Comparison of ENCODE assay signal across 35 cellular contexts in genomic region chr7:23214938-23215337, GRCh38.
"Had no signal": no experiment of that assay in that cellular context is flagged by ENCODE, and none has a peak within 500 bp of the region (broad histone marks: within the 10 kb centered on the region; RNA-seq: fewer than 3 reads in every experiment).

No MANE protein-coding gene starts in this region.

- H3K9me3 Mint-ChIP-seq: activated B cell treated with CpG ODN at 0.5 μM for 24 hours; activated CD4-positive, alpha-beta memory T cell treated with anti-CD3 and anti-CD28 coated beads for 36 hours; activated CD4-positive, alpha-beta T cell treated with anti-CD3 and anti-CD28 coated beads, Interleukin-2, amount 10 ng/mL, durations not matched to agents 24 days and 14 days; activated CD8-positive, alpha-beta T cell treated with anti-CD3 and anti-CD28 coated beads for 36 hours; activated naive CD4-positive, alpha-beta T cell treated with anti-CD3 and anti-CD28 coated beads for 36 hours; activated naive CD4-positive, alpha-beta T cell treated with anti-CD3 and anti-CD28 coated beads, Interleukin-2, amount 50 U/mL, for 72 hours; activated naive CD8-positive, alpha-beta T cell treated with anti-CD3 and anti-CD28 coated beads for 36 hours; activated T-cell treated with anti-CD3 and anti-CD28 coated beads, Interleukin-2, amount 50 U/mL, for 4 hours; activated T-cell treated with anti-CD3 and anti-CD28 coated beads, Interleukin-2, amount 50 U/mL, for 72 hours; activated T-helper 1 cell treated with anti-CD3 and anti-CD28 coated beads, Interleukin-12 subunit alpha, Interleukin-12 subunit beta, Interleukin-2, Interleukin-4 antibody, amounts not matched to agents 30 ng/mL and 10 ng/mL and 1 ng/mL, durations not matched to agents 14 hours and 24 hours and 36 hours; activated T-helper 17 cell treated with anti-CD3 and anti-CD28 coated beads, Interleukin-2, amount 50 U/mL, for 72 hours; T-helper 1 cell treated with Interleukin-12 subunit alpha and Interleukin-12 subunit beta and Interleukin-4 antibody, amounts not matched to agents 30 μg/mL and 1 μg/mL, for 36 hours; T-helper 2 cell treated with Interferon-gamma antibody and Interleukin-4, amounts not matched to agents 5 μg/mL and 100 μg/mL, for 36 hours had no signal

- H3K4me1 Mint-ChIP-seq: activated B cell treated with CpG ODN at 0.5 μM for 24 hours; activated CD4-positive, alpha-beta T cell treated with anti-CD3 and anti-CD28 coated beads, Interleukin-2, amount 10 ng/mL, durations not matched to agents 24 days and 14 days; activated naive CD8-positive, alpha-beta T cell treated with anti-CD3 and anti-CD28 coated beads for 36 hours; activated T-helper 17 cell treated with anti-CD3 and anti-CD28 coated beads, Interleukin-2, amount 50 U/mL, for 72 hours had no signal

- H3K27me3 ChIP-seq: adrenal gland, body of pancreas, brain microvascular endothelial cell, breast epithelium had no signal

- H3K27ac ChIP-seq: body of pancreas, brain microvascular endothelial cell, breast epithelium, VCaP had no signal

- H3K4me1 ChIP-seq: adrenal gland, breast epithelium had no signal

- H3K27ac Mint-ChIP-seq: activated B cell treated with CpG ODN at 0.5 μM for 24 hours; activated CD4-positive, alpha-beta memory T cell treated with anti-CD3 and anti-CD28 coated beads for 36 hours; activated CD4-positive, alpha-beta T cell treated with anti-CD3 and anti-CD28 coated beads, Interleukin-2, amount 10 ng/mL, durations not matched to agents 24 days and 14 days; activated CD8-positive, alpha-beta T cell treated with anti-CD3 and anti-CD28 coated beads for 36 hours; activated naive CD4-positive, alpha-beta T cell treated with anti-CD3 and anti-CD28 coated beads for 36 hours; activated naive CD4-positive, alpha-beta T cell treated with anti-CD3 and anti-CD28 coated beads, Interleukin-2, amount 50 U/mL, for 72 hours; activated naive CD8-positive, alpha-beta T cell treated with anti-CD3 and anti-CD28 coated beads for 36 hours; activated T-cell treated with anti-CD3 and anti-CD28 coated beads, Interleukin-2, amount 50 U/mL, for 72 hours; activated T-helper 1 cell treated with anti-CD3 and anti-CD28 coated beads, Interleukin-12 subunit alpha, Interleukin-12 subunit beta, Interleukin-2, Interleukin-4 antibody, amounts not matched to agents 30 ng/mL and 10 ng/mL and 1 ng/mL, durations not matched to agents 14 hours and 24 hours and 36 hours; activated T-helper 17 cell treated with anti-CD3 and anti-CD28 coated beads, Interleukin-2, amount 50 U/mL, for 72 hours; T-helper 1 cell treated with Interleukin-12 subunit alpha and Interleukin-12 subunit beta and Interleukin-4 antibody, amounts not matched to agents 30 μg/mL and 1 μg/mL, for 36 hours; T-helper 2 cell treated with Interferon-gamma antibody and Interleukin-4, amounts not matched to agents 5 μg/mL and 100 μg/mL, for 36 hours had no signal

- H3K4me3 Mint-ChIP-seq: activated B cell treated with CpG ODN at 0.5 μM for 24 hours; activated CD4-positive, alpha-beta memory T cell treated with anti-CD3 and anti-CD28 coated beads for 36 hours; activated CD4-positive, alpha-beta T cell treated with anti-CD3 and anti-CD28 coated beads, Interleukin-2, amount 10 ng/mL, durations not matched to agents 24 days and 14 days; activated CD8-positive, alpha-beta T cell treated with anti-CD3 and anti-CD28 coated beads for 36 hours; activated naive CD4-positive, alpha-beta T cell treated with anti-CD3 and anti-CD28 coated beads for 36 hours; activated naive CD8-positive, alpha-beta T cell treated with anti-CD3 and anti-CD28 coated beads for 36 hours; activated T-cell treated with anti-CD3 and anti-CD28 coated beads, Interleukin-2, amount 50 U/mL, for 4 hours; activated T-cell treated with anti-CD3 and anti-CD28 coated beads, Interleukin-2, amount 50 U/mL, for 72 hours; activated T-helper 1 cell treated with anti-CD3 and anti-CD28 coated beads, Interleukin-12 subunit alpha, Interleukin-12 subunit beta, Interleukin-2, Interleukin-4 antibody, amounts not matched to agents 30 ng/mL and 10 ng/mL and 1 ng/mL, durations not matched to agents 14 hours and 24 hours and 36 hours; activated T-helper 17 cell treated with anti-CD3 and anti-CD28 coated beads, Interleukin-2, amount 50 U/mL, for 72 hours; T-helper 1 cell treated with Interleukin-12 subunit alpha and Interleukin-12 subunit beta and Interleukin-4 antibody, amounts not matched to agents 30 μg/mL and 1 μg/mL, for 36 hours; T-helper 2 cell treated with Interferon-gamma antibody and Interleukin-4, amounts not matched to agents 5 μg/mL and 100 μg/mL, for 36 hours had no signal

- DNase-seq: activated B cell treated with CpG ODN at 0.5 μM for 24 hours; activated CD4-positive, alpha-beta memory T cell treated with anti-CD3 and anti-CD28 coated beads for 36 hours; activated CD4-positive, alpha-beta T cell treated with anti-CD3 and anti-CD28 coated beads for 4 hours; activated CD4-positive, alpha-beta T cell treated with anti-CD3 and anti-CD28 coated beads, Interleukin-2, amount 10 ng/mL, durations not matched to agents 24 days and 14 days; activated CD4-positive, alpha-beta T cell treated with anti-CD3 and anti-CD28 coated beads, Interleukin-2, amount 50 U/mL, for 1 hour; activated CD4-positive, alpha-beta T cell treated with anti-CD3 and anti-CD28 coated beads, Interleukin-2, amount 50 U/mL, for 4 hours; activated CD4-positive, CD25-positive, alpha-beta regulatory T cell treated with anti-CD3 and anti-CD28 coated beads, Interleukin-2, amount 50 U/mL, for 72 hours; activated CD8-positive, alpha-beta memory T cell treated with anti-CD3 and anti-CD28 coated beads, Interleukin-2, amount 50 U/mL, for 4 hours; activated CD8-positive, alpha-beta T cell treated with anti-CD3 and anti-CD28 coated beads for 36 hours; activated effector memory CD4-positive, alpha-beta T cell treated with anti-CD3 and anti-CD28 coated beads, Interleukin-2, amount 50 U/mL, for 16 hours; activated gamma-delta T cell treated with Interleukin-2 at 50 U/mL for 16 hours; activated naive CD4-positive, alpha-beta T cell; activated naive CD4-positive, alpha-beta T cell treated with anti-CD3 and anti-CD28 coated beads for 36 hours; activated naive CD4-positive, alpha-beta T cell treated with anti-CD3 and anti-CD28 coated beads, Interleukin-2, amount 50 U/mL, for 16 hours; activated naive CD8-positive, alpha-beta T cell treated with anti-CD3 and anti-CD28 coated beads for 36 hours; activated T-cell treated with anti-CD3 and anti-CD28 coated beads for 4 hours; activated T-cell treated with anti-CD3 and anti-CD28 coated beads, Interleukin-2, amount 50 U/mL, for 1 hour; activated T-cell treated with anti-CD3 and anti-CD28 coated beads, Interleukin-2, amount 50 U/mL, for 4 hours; activated T-cell treated with anti-CD3 and anti-CD28 coated beads, Interleukin-2, amount 50 U/mL, for 72 hours; adrenal gland; amniotic stem cell; aorta; body of pancreas; brain microvascular endothelial cell; central memory CD4-positive, alpha-beta T cell; T-helper 1 cell; T-helper 2 cell; T-helper 9 cell had no signal

- H3K36me3 Mint-ChIP-seq: activated CD4-positive, alpha-beta memory T cell treated with anti-CD3 and anti-CD28 coated beads for 36 hours; activated naive CD4-positive, alpha-beta T cell treated with anti-CD3 and anti-CD28 coated beads, Interleukin-2, amount 50 U/mL, for 72 hours; activated naive CD8-positive, alpha-beta T cell treated with anti-CD3 and anti-CD28 coated beads for 36 hours had no signal

- H3K4me3 ChIP-seq: adrenal gland, body of pancreas, breast epithelium had no signal

- H3K36me3 ChIP-seq: adrenal gland, brain microvascular endothelial cell, breast epithelium had no signal

- H3K9me3 ChIP-seq: adrenal gland, body of pancreas, breast epithelium had no signal
